8 cellular contexts compared by ENCODE assay signal in the genomic region with DNA sequence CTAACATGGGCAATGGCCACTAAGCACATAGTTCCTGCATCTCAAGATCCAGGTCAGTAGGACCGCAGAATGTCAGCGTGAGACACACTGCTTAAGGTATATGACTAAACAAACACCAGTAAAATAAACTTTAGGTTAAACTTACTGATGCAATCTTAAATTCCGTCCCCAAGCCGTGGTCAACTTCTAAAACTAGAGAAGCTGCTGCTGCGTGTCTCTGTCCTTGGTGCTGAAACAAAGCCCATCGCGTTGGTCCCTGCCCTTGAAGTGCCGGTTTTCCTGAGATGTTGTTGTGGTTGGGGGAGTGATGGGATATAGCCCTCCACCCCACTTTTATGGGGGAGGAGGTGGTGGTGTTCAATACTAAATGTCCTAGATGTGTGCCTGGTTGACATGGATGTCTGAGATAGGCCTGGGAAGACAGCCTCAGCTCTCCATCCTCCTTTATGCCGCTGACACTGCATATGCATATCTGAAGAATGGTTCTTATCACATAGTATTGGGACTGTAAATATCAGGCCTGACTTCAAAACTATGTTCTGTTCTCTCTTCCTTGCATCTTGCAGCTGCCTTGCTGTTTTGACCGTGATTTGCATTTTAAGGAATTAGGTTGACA.
DNase-seq lines count a peak whose midpoint lies in the region; ATAC-seq and TF ChIP-seq lines count a peak whose summit lies in the region.

No MANE protein-coding gene starts in this region.

- H3K9ac ChIP-seq in DND-41 (ENCODE audit: low read depth, low read length) = no peak overlapping the region

- peak; percentile 81; the same call in 2 of the 3 replicates for ATAC-seq in DND-41 (ENCODE audit: insufficient read depth, low read depth)
- peak; percentile 50 for ATAC-seq in foreskin keratinocyte
- ATAC-seq in HG02870 (IDR thresholded peaks at IDR 0.05; ENCODE audit: unreplicated experiment) = no peak
- no peak for ATAC-seq in HG03432 (IDR thresholded peaks at IDR 0.05; ENCODE audit: unreplicated experiment)

- H3K27ac ChIP-seq in DND-41 (ENCODE audit: low read length) (no peak overlapping the region), foreskin keratinocyte (no peak overlapping the region)

- DNase-seq in DND-41 = peak; percentile 71
- DNase-seq in MV-4-11 (lab: John Stamatoyannopoulos, UW) = peak; percentile 53
- peak; percentile 18 for DNase-seq in activated T-cell treated with anti-CD3 and anti-CD28 coated beads for 4 hours
- peak; percentile 7 to 44 for DNase-seq in foreskin keratinocyte
- DNase-seq in stimulated activated CD4-positive, alpha-beta T cell treated with anti-CD3 and anti-CD28 coated beads, Interleukin-12 subunit alpha, Interleukin-12 subunit beta, amount 100 ng/mL, for 48 hours (ENCODE audit: low read depth in 2 of 3, low spot score in 1 of 3) = peak; percentile 10 to 42 (median 39)
- DNase-seq in NCI-H1105 (lab: John Stamatoyannopoulos, UW) = no peak

- no peaks in the 10 kb centered on the region for H3K36me3 ChIP-seq in DND-41 (ENCODE audit: insufficient read depth, low read length)

- no peak overlapping the region for H2AFZ ChIP-seq in DND-41 (ENCODE audit: low read depth, low read length)

- no peak overlapping the region for H3K4me2 ChIP-seq in DND-41 (ENCODE audit: insufficient read depth, low read length)

- H3K79me2 ChIP-seq in DND-41 (ENCODE audit: insufficient read depth, low read length) = no peaks in the 10 kb centered on the region

- peaks cover 6% of the 10 kb centered on the region for H3K27me3 ChIP-seq in DND-41 (ENCODE audit: insufficient read depth, low read length, poor library complexity)
- H3K27me3 ChIP-seq in foreskin keratinocyte = no peaks in the 10 kb centered on the region

- no peaks in the 10 kb centered on the region for H4K20me1 ChIP-seq in DND-41 (ENCODE audit: insufficient read depth, low read length)

- TF ChIP-seq CTCF in DND-41 (IDR thresholded peaks at IDR 0.05; ENCODE audit: borderline replicate concordance, extremely low read depth, low read length, poor library complexity, severe bottlenecking) (no peak), foreskin keratinocyte (conservative IDR thresholded peaks at IDR 0.05) (no peak)

- H3K4me1 ChIP-seq in DND-41 (ENCODE audit: insufficient read depth, low read length) (no peaks in the 10 kb centered on the region), foreskin keratinocyte (no peaks in the 10 kb centered on the region)

- no peaks in the 10 kb centered on the region for H3K9me3 ChIP-seq in DND-41 (ENCODE audit: insufficient read depth, low read length, severe bottlenecking)

- no peak overlapping the region for H3K4me3 ChIP-seq in DND-41 (ENCODE audit: low read depth in 1 of 2, low read length in 2 of 2)

Comparison
In these comparisons a context has a peak if more than half of its experiments do, and no peak if none do; other contexts are left out.
1. ATAC-seq: peak in DND-41 (single experiment) and foreskin keratinocyte (single experiment); none in HG02870 (single experiment) and HG03432 (single experiment).